Comparison of ENCODE assay signal across 17 cellular contexts in genomic region chr15:42069025-42069424, GRCh38. TPM values are rescaled to one million over a fixed set of nuclear protein-coding genes. Genes with fewer than 3 reads are reported as not detected.
"Had no signal": no experiment of that assay in that cellular context is flagged by ENCODE, and none has a peak within 500 bp of the region (broad histone marks: within the 10 kb centered on the region; RNA-seq: fewer than 3 reads in every experiment).

No MANE protein-coding gene starts in this region.

- H3K36me3 ChIP-seq: adrenal gland, esophagus muscularis mucosa, left lung, thyroid gland had no signal

- H3K27me3 ChIP-seq: adrenal gland, left lung, thyroid gland had no signal

- H3K4me1 ChIP-seq: esophagus muscularis mucosa, parathyroid adenoma, thyroid gland had no signal

- H3K9me3 Mint-ChIP-seq: activated CD4-positive, alpha-beta T cell treated with anti-CD3 and anti-CD28 coated beads, Interleukin-2, amount 10 ng/mL, durations not matched to agents 7 days and 5 days had no signal

- H3K4me3 Mint-ChIP-seq: activated CD4-positive, alpha-beta T cell treated with anti-CD3 and anti-CD28 coated beads, Interleukin-2, amount 10 ng/mL, durations not matched to agents 7 days and 5 days; activated naive CD4-positive, alpha-beta T cell treated with anti-CD3 and anti-CD28 coated beads for 36 hours; memory B cell; T-cell had no signal

- H3K79me2 ChIP-seq: parathyroid adenoma had no signal

- H3K27ac Mint-ChIP-seq: activated CD4-positive, alpha-beta T cell treated with anti-CD3 and anti-CD28 coated beads, Interleukin-2, amount 10 ng/mL, durations not matched to agents 7 days and 5 days; activated naive CD4-positive, alpha-beta T cell treated with anti-CD3 and anti-CD28 coated beads for 36 hours; memory B cell; T-cell had no signal

- H2AFZ ChIP-seq: parathyroid adenoma had no signal

- H3K9me3 ChIP-seq: adrenal gland, left lung, thyroid gland had no signal

- H3K27ac ChIP-seq: adrenal gland, esophagus muscularis mucosa, left lung, parathyroid adenoma, thyroid gland had no signal

- ATAC-seq: left lung, T-cell had no signal

- DNase-seq: activated CD4-positive, alpha-beta T cell treated with anti-CD3 and anti-CD28 coated beads, Interleukin-2, amount 10 ng/mL, durations not matched to agents 7 days and 5 days; activated CD8-positive, alpha-beta memory T cell treated with anti-CD3 and anti-CD28 coated beads for 24 hours; activated naive CD4-positive, alpha-beta T cell treated with anti-CD3 and anti-CD28 coated beads for 36 hours; central memory CD4-positive, alpha-beta T cell; dermis blood vessel endothelial cell; retina; stimulated activated CD4-positive, alpha-beta T cell treated with anti-CD3 and anti-CD28 coated beads, Interleukin-15, amount 100 ng/mL, for 24 hours; stimulated activated CD4-positive, alpha-beta T cell treated with anti-CD3 and anti-CD28 coated beads, Interleukin-4, amount 100 ng/mL, for 24 hours; thyroid gland had no signal

- H3K9ac ChIP-seq: parathyroid adenoma had no signal

- H3K4me3 ChIP-seq: adrenal gland, esophagus muscularis mucosa, left lung, thyroid gland had no signal

RNA-seq across cellular contexts. Expression of gene PLA2G4D, which starts 25.3 kb away (rescaled TPM):
- total RNA-seq: activated CD4-positive, alpha-beta T cell treated with anti-CD3 and anti-CD28 coated beads, Interleukin-2, amount 10 ng/mL, durations not matched to agents 7 days and 5 days; activated naive CD4-positive, alpha-beta T cell treated with anti-CD3 and anti-CD28 coated beads for 36 hours; esophagus muscularis mucosa; fibroblast of villous mesenchyme; skeletal muscle tissue; T-cell; thyroid gland had no signal

RNA-seq across cellular contexts. Expression of gene PLA2G4E, which starts 48.2 kb away (rescaled TPM):
- total RNA-seq: activated CD4-positive, alpha-beta T cell treated with anti-CD3 and anti-CD28 coated beads, Interleukin-2, amount 10 ng/mL, durations not matched to agents 7 days and 5 days; activated naive CD4-positive, alpha-beta T cell treated with anti-CD3 and anti-CD28 coated beads for 36 hours; dermis blood vessel endothelial cell; esophagus muscularis mucosa; fibroblast of villous mesenchyme; T-cell; thyroid gland had no signal
